Comparison of ENCODE assay signal across 15 cellular contexts in the genomic region with DNA sequence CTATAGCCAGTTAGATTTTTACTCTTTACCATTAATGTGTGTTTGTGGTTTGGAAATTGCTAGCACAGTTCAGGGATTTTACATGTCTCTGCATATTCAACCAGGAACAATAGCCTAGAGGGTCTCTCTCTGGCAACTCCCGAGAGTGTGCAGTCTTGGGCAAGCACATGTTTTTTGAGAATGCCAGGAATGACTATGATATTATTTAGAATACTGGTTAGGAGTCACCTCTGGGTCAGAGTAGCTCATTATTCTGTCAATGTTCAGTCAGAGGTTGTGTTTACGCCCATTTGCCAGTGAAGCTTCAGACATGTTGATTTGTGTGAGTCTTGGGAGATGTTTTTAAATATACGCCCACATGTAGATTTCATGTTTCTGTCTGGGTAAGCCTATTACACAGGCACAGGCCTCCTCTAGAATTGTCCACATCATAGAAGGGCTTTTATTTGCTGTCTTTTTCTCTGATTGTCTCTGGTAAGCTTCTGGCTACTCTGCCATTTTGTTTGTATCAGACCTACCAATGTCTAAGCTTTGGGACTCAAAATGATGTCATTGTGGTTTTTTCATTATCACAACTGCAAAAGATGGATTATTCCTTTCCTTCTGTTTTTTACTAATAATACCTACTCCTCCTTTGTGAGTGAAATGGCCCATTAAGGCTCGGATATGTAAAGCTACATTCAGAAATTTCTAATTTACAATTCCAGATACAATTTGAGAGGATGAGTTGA.
DNase-seq lines count a peak whose midpoint lies in the region; ATAC-seq and TF ChIP-seq lines count a peak whose summit lies in the region.
"Had no signal": no experiment of that assay in that cellular context is flagged by ENCODE, and none has a peak within 500 bp of the region (broad histone marks: within the 10 kb centered on the region; RNA-seq: fewer than 3 reads in every experiment).

No MANE protein-coding gene starts in this region.

- no peak overlapping the region for H3K4me3 Mint-ChIP-seq in T-cell
- H3K4me3 Mint-ChIP-seq: CD8-positive, alpha-beta memory T cell; H9 had no signal

- no peaks in the 10 kb centered on the region for H3K79me1 ChIP-seq in neuronal stem cell (ENCODE audit: low read depth, low read length)

- H3K27me3 Mint-ChIP-seq in T-cell, result no peaks in the 10 kb centered on the region
- H3K27me3 Mint-ChIP-seq: CD8-positive, alpha-beta memory T cell had no signal

- H3K27me3 ChIP-seq in neuronal stem cell (ENCODE audit: control insufficient read depth in 3 of 3, insufficient read depth in 3 of 3, low read depth in 1 of 3, low read length in 3 of 3), result no peaks in the 10 kb centered on the region
- H3K27me3 ChIP-seq: BLaER1 had no signal

- no peak overlapping the region for H2BK5ac ChIP-seq in neuronal stem cell (ENCODE audit: low read length)

- no peak overlapping the region for H3K4ac ChIP-seq in neuronal stem cell (ENCODE audit: low read length)

- no peaks in the 10 kb centered on the region for H3K9me3 Mint-ChIP-seq in T-cell
- H3K9me3 Mint-ChIP-seq: H9 had no signal

- H3K4me3 ChIP-seq in epithelial cell of esophagus (ENCODE audit: low read length) (no peak overlapping the region), neuronal stem cell (ENCODE audit: low read length in 2 of 2) (no peak overlapping the region)
- H3K4me3 ChIP-seq: BLaER1, GM23248 had no signal

- no peaks in the 10 kb centered on the region for H3K9me3 ChIP-seq in neuronal stem cell (replicated peaks in 1 of 2; ENCODE audit: control insufficient read depth in 2 of 2, insufficient read depth in 1 of 2, low read depth in 1 of 2, low read length in 2 of 2)
- H3K9me3 ChIP-seq: BLaER1, Caco-2 had no signal

- CTCF ChIA-PET in T-cell (lab: Charles Lee), result interaction anchor here in 1 of 2 donors (0.8 kb wide), 1 partner anchor 17 kb away, joined by 3 read pairs; no protein-coding TSS in a partner anchor

- no peak overlapping the region for H3K18ac ChIP-seq in neuronal stem cell (ENCODE audit: low read length)

- H2AK5ac ChIP-seq in neuronal stem cell (ENCODE audit: low read depth, low read length), result no peak overlapping the region

- no peak overlapping the region for H2BK15ac ChIP-seq in neuronal stem cell (ENCODE audit: low read length)

- no peak overlapping the region for H3K14ac ChIP-seq in neuronal stem cell (ENCODE audit: low read length)

- no peak for TF ChIP-seq CTCF in epithelial cell of esophagus (IDR thresholded peaks at IDR 0.05; ENCODE audit: insufficient read depth, low read depth, low read length, missing control alignments)

- no peak overlapping the region for H3K27ac Mint-ChIP-seq in T-cell
- H3K27ac Mint-ChIP-seq: CD8-positive, alpha-beta memory T cell; H9 had no signal

- no peak overlapping the region for H3K4me2 ChIP-seq in neuronal stem cell (ENCODE audit: insufficient read depth, low read length, poor library complexity, severe bottlenecking)
- H3K4me2 ChIP-seq: BLaER1 had no signal

- DNase-seq in NCI-H2227 treated with DMSO at 0.1 percent for 48 hours (lab: John Stamatoyannopoulos, UW) (peak; percentile 12), epithelial cell of esophagus (ENCODE audit: low read depth) (peak; percentile 4), neuronal stem cell (ENCODE audit: low spot score) (no peak), hepatic stellate cell (ENCODE audit: low spot score) (no peak), T-cell (no peak), GM19240 (ENCODE audit: insufficient read length, low spot score) (no peak)
- DNase-seq: 8988T; AML-193; Caco-2; CD8-positive, alpha-beta memory T cell; GM23248; H9 had no signal

- H2BK120ac ChIP-seq in neuronal stem cell (ENCODE audit: low read depth, low read length), result no peak overlapping the region

- H3K27ac ChIP-seq in neuronal stem cell (replicated peaks; ENCODE audit: low read length), result no peak overlapping the region
- H3K27ac ChIP-seq: BLaER1, GM23248 had no signal

- WGBS in neuronal stem cell (ENCODE audit: extremely low coverage in 2 of 2, insufficient read length in 2 of 2, insufficient replicate concordance in 1 of 2), 2 donors, result no CpG with 5 or more reads among the region's 4 CpGs

- POLR2A ChIA-PET in T-cell (lab: Charles Lee), result no interaction called here

- H2BK12ac ChIP-seq in neuronal stem cell (ENCODE audit: low read length), result no peak overlapping the region

- H3K9ac ChIP-seq in neuronal stem cell (ENCODE audit: low read depth, low read length, poor library complexity), result no peak overlapping the region
- H3K9ac ChIP-seq: BLaER1, GM23248 had no signal

- peak overlapping the region; percentile 25 for H2AFZ ChIP-seq in neuronal stem cell (ENCODE audit: low read length)
- H2AFZ ChIP-seq: GM23248 had no signal

- H3K23ac ChIP-seq in neuronal stem cell (ENCODE audit: low read depth, low read length, poor library complexity), result no peak overlapping the region

- no peaks in the 10 kb centered on the region for H3K4me1 Mint-ChIP-seq in T-cell
- H3K4me1 Mint-ChIP-seq: CD8-positive, alpha-beta memory T cell; H9 had no signal

- H3K36me3 Mint-ChIP-seq in T-cell, result no peaks in the 10 kb centered on the region
- H3K36me3 Mint-ChIP-seq: CD8-positive, alpha-beta memory T cell had no signal

- H4K8ac ChIP-seq in neuronal stem cell (ENCODE audit: low read depth, low read length), result no peak overlapping the region

- no peaks in the 10 kb centered on the region for H3K4me1 ChIP-seq in neuronal stem cell (ENCODE audit: control insufficient read depth in 2 of 2, insufficient read depth in 1 of 2, low read depth in 1 of 2, low read length in 2 of 2)
- H3K4me1 ChIP-seq: BLaER1, Caco-2 had no signal

- ATAC-seq in GM18907 (IDR thresholded peaks at IDR 0.05; ENCODE audit: unreplicated experiment), result peak; percentile 53
- ATAC-seq in T-cell (replicated peaks in 1 of 4), result no peak
- ATAC-seq: HepG2 had no signal

- no peaks in the 10 kb centered on the region for H3K36me3 ChIP-seq in neuronal stem cell (replicated peaks in 1 of 2; ENCODE audit: control insufficient read depth in 2 of 2, insufficient read depth in 2 of 2, low read length in 2 of 2)
- H3K36me3 ChIP-seq: BLaER1 had no signal

- no peak overlapping the region for H4K91ac ChIP-seq in neuronal stem cell (ENCODE audit: low read depth, low read length, poor library complexity)

Comparison
In these comparisons a context has a peak if more than half of its experiments do, and no peak if none do; other contexts are left out.
1. DNase-seq: peak in NCI-H2227 treated with DMSO at 0.1 percent for 48 hours (single experiment) and epithelial cell of esophagus (single experiment); none in neuronal stem cell (single experiment), hepatic stellate cell (single experiment), T-cell (0 of 34) and GM19240 (single experiment).